10 cellular contexts compared by ENCODE assay signal in the genomic region with DNA sequence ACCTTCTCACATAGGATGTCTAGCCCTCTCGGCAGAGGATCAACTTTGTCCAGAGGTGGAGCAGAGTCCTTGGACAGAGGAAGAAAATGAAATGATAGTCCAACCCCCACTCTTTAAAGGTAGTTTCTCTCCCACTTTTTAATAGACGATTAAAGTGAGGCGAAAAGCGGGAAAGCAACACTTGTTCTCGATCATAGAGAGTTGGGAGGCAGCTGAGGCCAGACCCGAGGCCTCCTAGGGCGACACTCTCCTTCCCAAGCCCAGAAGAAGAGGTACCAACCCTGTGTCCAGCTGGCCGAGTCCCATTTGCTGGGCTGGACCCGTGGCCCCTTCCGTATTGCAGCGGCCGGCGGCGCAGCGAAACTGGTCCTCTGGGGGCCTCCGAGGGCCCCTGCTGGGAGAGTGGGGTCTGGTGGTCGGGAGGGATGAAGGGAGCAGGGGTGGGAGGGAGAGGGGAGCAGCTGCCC. TPM values are rescaled to one million over a fixed set of nuclear protein-coding genes. Genes with fewer than 3 reads are reported as not detected.
DNase-seq lines count a peak whose midpoint lies in the region; ATAC-seq and TF ChIP-seq lines count a peak whose summit lies in the region.
"Had no signal": no experiment of that assay in that cellular context is flagged by ENCODE, and none has a peak within 500 bp of the region (broad histone marks: within the 10 kb centered on the region; RNA-seq: fewer than 3 reads in every experiment).

No MANE protein-coding gene starts in this region.

- peak overlapping the region; percentile 95 for H3K9ac ChIP-seq in skeletal muscle satellite cell (ENCODE audit: low read depth, low read length)

- H3K4me1 ChIP-seq in iPS DF 6.9 (ENCODE audit: control insufficient read depth, insufficient read depth, low read length), result no peaks in the 10 kb centered on the region
- H3K4me1 ChIP-seq in skeletal muscle satellite cell (ENCODE audit: control insufficient read depth, insufficient read depth, low read length), result peaks cover 45% of the 10 kb centered on the region

- H3K27me3 ChIP-seq in H7 (ENCODE audit: control insufficient read depth, insufficient read depth, low read length), result peaks cover 78% of the 10 kb centered on the region
- H3K27me3 ChIP-seq in iPS DF 6.9 (ENCODE audit: control insufficient read depth, insufficient read depth, low read length), result peaks cover 49% of the 10 kb centered on the region
- no peaks in the 10 kb centered on the region for H3K27me3 ChIP-seq in skeletal muscle satellite cell (ENCODE audit: control insufficient read depth, insufficient read depth, low read length)

- H3K27ac ChIP-seq in iPS DF 6.9 (ENCODE audit: low read length), result no peak overlapping the region

- no peak for DNase-seq in H7
- peak; percentile 63 for DNase-seq in astrocyte of the spinal cord (ENCODE audit: low read depth, low spot score)
- DNase-seq in iPS DF 6.9 (ENCODE audit: low read depth, low spot score), result no peak
- no peak for DNase-seq in stimulated activated CD4-positive, alpha-beta T cell treated with anti-CD3 and anti-CD28 coated beads, Interleukin-12 subunit alpha, Interleukin-12 subunit beta, amount 100 ng/mL, for 4 hours
- DNase-seq in SW480 (ENCODE audit: low spot score), result no peak
- DNase-seq: activated T-cell treated with anti-CD3 and anti-CD28 coated beads, Interleukin-2, amount 50 U/mL, for 4 hours; SHP77 treated with DMSO at 0.1 percent for 48 hours had no signal

- no peak for ATAC-seq in GM21390 (IDR thresholded peaks at IDR 0.05; ENCODE audit: unreplicated experiment)
- ATAC-seq in GM21526 (IDR thresholded peaks at IDR 0.05; ENCODE audit: low FRiP score, unreplicated experiment), result no peak

- in situ Hi-C loops in astrocyte of the spinal cord (cut with HindIII; ENCODE audit: low sequenced_read_pairs), result loop anchor here (25.0 kb wide), 1 partner anchor 597 kb away; no protein-coding TSS in a partner anchor

- H3K36me3 ChIP-seq in H7 (replicated peaks; ENCODE audit: control insufficient read depth, insufficient read depth, low read length) (no peaks in the 10 kb centered on the region), iPS DF 6.9 (ENCODE audit: control insufficient read depth, insufficient read depth, low read length) (no peaks in the 10 kb centered on the region), skeletal muscle satellite cell (ENCODE audit: insufficient read depth, low read length) (peaks cover 30% of the 10 kb centered on the region)

- peak overlapping the region; percentile 96 for H3K4me2 ChIP-seq in skeletal muscle satellite cell (ENCODE audit: low read length)

- no peak for TF ChIP-seq CTCF in astrocyte of the spinal cord (IDR thresholded peaks at IDR 0.05; ENCODE audit: low read depth, low read length)

- H3K9me3 ChIP-seq in iPS DF 6.9 (ENCODE audit: control insufficient read depth, insufficient read depth, low read length) (no peaks in the 10 kb centered on the region), skeletal muscle satellite cell (replicated peaks; ENCODE audit: low read length) (no peaks in the 10 kb centered on the region)

- H3K4me3 ChIP-seq in H7 (ENCODE audit: insufficient read depth, low read depth, low read length) (peak overlapping the region; percentile 41), astrocyte of the spinal cord (ENCODE audit: low read depth, low read length) (peak overlapping the region; percentile 73), iPS DF 6.9 (ENCODE audit: low read length) (peak overlapping the region; percentile 16; the same call in 1 of the 2 replicates), skeletal muscle satellite cell (ENCODE audit: low read length) (peak overlapping the region; percentile 76)

- WGBS in iPS DF 6.9 (ENCODE audit: insufficient coverage, insufficient read length), result no CpG with 5 or more reads among the region's 17 CpGs

RNA-seq across cellular contexts. Expression of a gene that starts 2.3 kb away (rescaled TPM):
- 11.5 and 15.7 TPM in 2 replicates for total RNA-seq in H7 (2014; rRNA removed; shearing (Covaris generic))
- total RNA-seq in skeletal muscle satellite cell (2012; rRNA removed), result 84.9 and 197 TPM in 2 replicates

Comparison
In these comparisons a context has a peak if more than half of its experiments do, and no peak if none do; other contexts are left out.
1. H3K4me3 ChIP-seq: peak in every context shown above with its lines; median percentile 76 in skeletal muscle satellite cell; 73 in astrocyte of the spinal cord; 41 in H7; 16 in iPS DF 6.9.